9 cellular contexts compared by ENCODE assay signal in genomic region chr12:132446535-132447326, GRCh38. TPM values are rescaled to one million over a fixed set of nuclear protein-coding genes. Genes with fewer than 3 reads are reported as not detected.
DNase-seq lines count a peak whose midpoint lies in the region; ATAC-seq and TF ChIP-seq lines count a peak whose summit lies in the region.
"Had no signal": no experiment of that assay in that cellular context is flagged by ENCODE, and none has a peak within 500 bp of the region (broad histone marks: within the 10 kb centered on the region; RNA-seq: fewer than 3 reads in every experiment).

No MANE protein-coding gene starts in this region.

- no peak for DNase-seq in CD4-positive, alpha-beta memory T cell
- DNase-seq in MG63 (no peak), coronary artery (ENCODE audit: low spot score) (no peak), neural crest cell (ENCODE audit: low read depth, low spot score) (no peak), Ammon's horn (ENCODE audit: low spot score) (no peak), iPS-NIHi11 (ENCODE audit: low spot score) (no peak), SW480 (ENCODE audit: low spot score) (no peak)
- DNase-seq: NCI-H446 had no signal

- intact Hi-C loops in CD4-positive, alpha-beta memory T cell (cut with micrococcal nuclease) = no loop called here

- TF ChIP-seq CTCF in coronary artery (IDR thresholded peaks at IDR 0.05) (no peak), neural crest cell (conservative IDR thresholded peaks at IDR 0.05) (no peak)

- peak overlapping the region in 1 of 2 donors; percentile 56 for H3K4me3 ChIP-seq in CD4-positive, alpha-beta memory T cell (ENCODE audit: low read length in 2 of 2)
- peak overlapping the region; percentile 36 for H3K4me3 ChIP-seq in MG63
- H3K4me3 ChIP-seq in coronary artery = peak overlapping the region; percentile 57

- peak overlapping the region; percentile 86 for H3K27ac ChIP-seq in CD4-positive, alpha-beta memory T cell (ENCODE audit: low read depth, low read length)
- H3K27ac ChIP-seq in coronary artery = no peak overlapping the region

- H3K36me3 ChIP-seq in CD4-positive, alpha-beta memory T cell (ENCODE audit: insufficient read depth, low read length) = no peaks in the 10 kb centered on the region
- no peaks in the 10 kb centered on the region for H3K36me3 ChIP-seq in MG63

- peaks cover 0 to 4% of the 10 kb centered on the region in 2 donors for H3K36me3 Mint-ChIP-seq in CD4-positive, alpha-beta memory T cell
- no peaks in the 10 kb centered on the region for H3K36me3 Mint-ChIP-seq in neural crest cell (ENCODE audit: low read depth)

- no peaks in the 10 kb centered on the region for H3K27me3 ChIP-seq in CD4-positive, alpha-beta memory T cell (ENCODE audit: insufficient read depth, low read length)
- no peaks in the 10 kb centered on the region for H3K27me3 ChIP-seq in MG63

- ATAC-seq in GM21381 (IDR thresholded peaks at IDR 0.05; ENCODE audit: unreplicated experiment) = no peak

- H3K4me1 Mint-ChIP-seq in CD4-positive, alpha-beta memory T cell = peaks cover 24 to 43% (median 36%) of the 10 kb centered on the region in 4 donors
- peaks cover 15% of the 10 kb centered on the region for H3K4me1 Mint-ChIP-seq in neural crest cell

- H3K9me3 Mint-ChIP-seq in CD4-positive, alpha-beta memory T cell = peaks cover 0 to 5% (median 0%) of the 10 kb centered on the region in 8 donors
- H3K9me3 Mint-ChIP-seq in neural crest cell = no peaks in the 10 kb centered on the region

- peaks cover 44% of the 10 kb centered on the region for H3K4me1 ChIP-seq in CD4-positive, alpha-beta memory T cell (ENCODE audit: insufficient read depth, low read length)

- CTCF ChIA-PET in CD4-positive, alpha-beta memory T cell (lab: Charles Lee; ENCODE audit: partially characterized antibody) = interaction anchor here (1.1 to 2.4 kb wide), 4 partner anchors 16 to 40 kb away, joined by 3 to 10 read pairs (median 4); no protein-coding TSS in a partner anchor

- H3K4me3 Mint-ChIP-seq in CD4-positive, alpha-beta memory T cell = peak overlapping the region in 7 of 8 donors; percentile 85 to 92 (median 87)
- H3K4me3 Mint-ChIP-seq in neural crest cell = peak overlapping the region; percentile 87

- POLR2A ChIA-PET in CD4-positive, alpha-beta memory T cell (lab: Charles Lee; ENCODE audit: partially characterized antibody) = interaction anchor here (0.6 to 5.2 kb wide), 10 partner anchors 9 to 257 kb away, joined by 3 to 55 read pairs (median 5); partner anchors contain the start of gene FBRSL1

- H3K9me3 ChIP-seq in CD4-positive, alpha-beta memory T cell (ENCODE audit: control insufficient read depth in 1 of 2, low read length in 2 of 2) = no peaks in the 10 kb centered on the region
- no peaks in the 10 kb centered on the region for H3K9me3 ChIP-seq in MG63

- H3K27ac Mint-ChIP-seq in CD4-positive, alpha-beta memory T cell = peak overlapping the region; percentile 99 to 100 (median 99)
- H3K27ac Mint-ChIP-seq in neural crest cell (ENCODE audit: unreplicated experiment) = no peak overlapping the region

- H3K27me3 Mint-ChIP-seq in CD4-positive, alpha-beta memory T cell = peaks cover 0 to 2% of the 10 kb centered on the region in 2 donors
- H3K27me3 Mint-ChIP-seq in neural crest cell (ENCODE audit: low read depth) = peaks cover 20% of the 10 kb centered on the region

RNA-seq across cellular contexts. Expression of gene FBRSL1, which starts 43.2 kb away (rescaled TPM):
- total RNA-seq in CD4-positive, alpha-beta memory T cell = 100 to 1,000 TPM in 1 of 2 experiments, 10 to 100 TPM in 1; 97.3 to 101 TPM
- polyA plus RNA-seq in CD4-positive, alpha-beta memory T cell = 1 to 10 TPM in 1 of 2 donors, not detected in 1; 3.1 TPM
- total RNA-seq in MG63 (2014; rRNA removed; shearing (Covaris generic); ENCODE audit: low replicate concordance) = 10.7 and 12.7 TPM in 2 replicates
- 118 and 121 TPM in 2 replicates for total RNA-seq in neural crest cell
